Comparison of ENCODE assay signal across 20 cellular contexts in the genomic region with DNA sequence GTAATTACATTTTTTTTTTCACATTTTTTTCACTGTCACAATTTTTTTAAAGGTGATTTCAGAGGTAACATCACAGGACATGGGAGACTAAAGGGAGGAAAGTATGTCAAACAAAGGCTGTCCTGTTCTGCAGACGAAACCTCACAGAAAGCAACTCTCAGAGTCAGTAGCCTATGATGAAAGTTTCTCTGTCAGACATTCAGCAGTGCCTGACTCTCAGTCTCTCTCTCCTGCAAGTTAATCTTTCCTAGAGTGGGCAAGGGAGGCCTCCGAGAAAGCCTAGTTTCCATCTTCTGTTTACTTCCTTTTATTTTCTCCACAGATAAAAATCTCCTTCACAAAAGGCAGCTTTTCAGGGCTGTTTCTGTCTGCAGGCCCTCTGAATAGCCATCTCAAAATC. TPM values are rescaled to one million over a fixed set of nuclear protein-coding genes. Genes with fewer than 3 reads are reported as not detected.
DNase-seq lines count a peak whose midpoint lies in the region; ATAC-seq and TF ChIP-seq lines count a peak whose summit lies in the region.
"Had no signal": no experiment of that assay in that cellular context is flagged by ENCODE, and none has a peak within 500 bp of the region (broad histone marks: within the 10 kb centered on the region; RNA-seq: fewer than 3 reads in every experiment).

No MANE protein-coding gene starts in this region.

- no peaks in the 10 kb centered on the region for H4K20me1 ChIP-seq in H9 (ENCODE audit: control insufficient read depth, insufficient read depth, insufficient read length)

- H3K27me3 ChIP-seq in H9 (ENCODE audit: insufficient read depth, low read length) = no peaks in the 10 kb centered on the region

- no peak overlapping the region for H2BK20ac ChIP-seq in H9 (ENCODE audit: low read depth, low read length, poor library complexity, severe bottlenecking)

- H4K5ac ChIP-seq in H9 (ENCODE audit: insufficient read length, low read depth, low read length) = no peak overlapping the region

- peaks cover 0 to 2% of the 10 kb centered on the region in 2 experiments; a peak in 1 of 5 replicates for H3K9me3 Mint-ChIP-seq in H9
- peaks cover 3% of the 10 kb centered on the region for H3K9me3 Mint-ChIP-seq in chondrocyte (ENCODE audit: low read depth)
- no peaks in the 10 kb centered on the region for H3K9me3 Mint-ChIP-seq in activated CD4-positive, alpha-beta T cell treated with anti-CD3 and anti-CD28 coated beads, Interleukin-2, amount 10 ng/mL, durations not matched to agents 24 days and 14 days
- H3K9me3 Mint-ChIP-seq: stimulated activated naive B cell treated with anti-CD40 and anti-IgM and Interleukin-4, amounts not matched to agents 10 μg/mL and 1 μg/mL and 100 μg/mL, for 72 hours had no signal

- no peak overlapping the region for H4K8ac ChIP-seq in H9 (replicated peaks; ENCODE audit: insufficient read length, low read depth, low read length)

- H3K9ac ChIP-seq in H9 (ENCODE audit: extremely low read depth, insufficient read length, low read length) = no peak overlapping the region

- no peak overlapping the region for H3K4me3 Mint-ChIP-seq in H9
- no peak overlapping the region for H3K4me3 Mint-ChIP-seq in chondrocyte (ENCODE audit: unreplicated experiment)
- H3K4me3 Mint-ChIP-seq in activated CD4-positive, alpha-beta T cell treated with anti-CD3 and anti-CD28 coated beads, Interleukin-2, amount 10 ng/mL, durations not matched to agents 24 days and 14 days = no peak overlapping the region
- H3K4me3 Mint-ChIP-seq: stimulated activated naive B cell treated with anti-CD40 and anti-IgM and Interleukin-4, amounts not matched to agents 10 μg/mL and 1 μg/mL and 100 μg/mL, for 72 hours had no signal

- no peaks in the 10 kb centered on the region for H3K23me2 ChIP-seq in H9 (ENCODE audit: insufficient read length, low read depth, low read length, poor library complexity, severe bottlenecking)

- H3K27me3 Mint-ChIP-seq in H9 (ENCODE audit: low read depth) (no peaks in the 10 kb centered on the region), chondrocyte (ENCODE audit: low read depth) (no peaks in the 10 kb centered on the region)
- H3K27me3 Mint-ChIP-seq in activated CD4-positive, alpha-beta T cell treated with anti-CD3 and anti-CD28 coated beads, Interleukin-2, amount 10 ng/mL, durations not matched to agents 24 days and 14 days = no peaks in the 10 kb centered on the region
- H3K27me3 Mint-ChIP-seq: stimulated activated naive B cell treated with anti-CD40 and anti-IgM and Interleukin-4, amounts not matched to agents 10 μg/mL and 1 μg/mL and 100 μg/mL, for 72 hours had no signal

- H2BK12ac ChIP-seq in H9 (ENCODE audit: insufficient read length, low read depth, low read length) = no peak overlapping the region

- no CpG with 5 or more reads among the region's 2 CpGs for WGBS in H9 (ENCODE audit: extremely low coverage, insufficient read length, low lambda C conversion rate)

- no peaks in the 10 kb centered on the region; a peak in 3 of 7 replicates for H3K36me3 Mint-ChIP-seq in H9 (ENCODE audit: insufficient read depth in 1 of 3, low read depth in 3 of 3)
- H3K36me3 Mint-ChIP-seq in chondrocyte (ENCODE audit: low read depth) = no peaks in the 10 kb centered on the region
- no peaks in the 10 kb centered on the region for H3K36me3 Mint-ChIP-seq in activated CD4-positive, alpha-beta T cell treated with anti-CD3 and anti-CD28 coated beads, Interleukin-2, amount 10 ng/mL, durations not matched to agents 24 days and 14 days (ENCODE audit: low read depth)
- H3K36me3 Mint-ChIP-seq: stimulated activated naive B cell treated with anti-CD40 and anti-IgM and Interleukin-4, amounts not matched to agents 10 μg/mL and 1 μg/mL and 100 μg/mL, for 72 hours had no signal

- no peak overlapping the region for H2AK5ac ChIP-seq in H9 (ENCODE audit: insufficient read length, low read length)

- no peak overlapping the region for H3K4me2 ChIP-seq in H9 (ENCODE audit: insufficient read depth, insufficient read length, low read length)

- H3K23ac ChIP-seq in H9 (ENCODE audit: insufficient read length, low read depth, low read length) = no peak overlapping the region

- H3T11ph ChIP-seq in H9 (ENCODE audit: low read length) = no peak overlapping the region

- TF ChIP-seq CTCF in H9 (conservative IDR thresholded peaks at IDR 0.05) (no peak), chondrocyte (IDR thresholded peaks at IDR 0.05) (no peak)

- H2BK5ac ChIP-seq in H9 (ENCODE audit: insufficient read length, low read length) = no peak overlapping the region

- H3K27ac ChIP-seq in H9 (ENCODE audit: insufficient read length, low read depth, low read length) = no peak overlapping the region
- H3K27ac ChIP-seq: prostate gland had no signal

- intact Hi-C loops in activated CD4-positive, alpha-beta T cell treated with anti-CD3 and anti-CD28 coated beads, Interleukin-2, amount 10 ng/mL, durations not matched to agents 24 days and 14 days (cut with micrococcal nuclease) = no loop called here

- peaks cover 15 to 17% of the 10 kb centered on the region in 2 experiments for H3K4me1 Mint-ChIP-seq in H9
- H3K4me1 Mint-ChIP-seq in chondrocyte (ENCODE audit: low read depth) = peaks cover 25% of the 10 kb centered on the region
- no peaks in the 10 kb centered on the region for H3K4me1 Mint-ChIP-seq in activated CD4-positive, alpha-beta T cell treated with anti-CD3 and anti-CD28 coated beads, Interleukin-2, amount 10 ng/mL, durations not matched to agents 24 days and 14 days
- H3K4me1 Mint-ChIP-seq: stimulated activated naive B cell treated with anti-CD40 and anti-IgM and Interleukin-4, amounts not matched to agents 10 μg/mL and 1 μg/mL and 100 μg/mL, for 72 hours had no signal

- no peak overlapping the region for H2BK15ac ChIP-seq in H9 (ENCODE audit: low read depth, low read length)

- H3K56ac ChIP-seq in H9 (ENCODE audit: insufficient read length, low read depth, low read length) = no peak overlapping the region

- DNase-seq in H9 = no peak
- DNase-seq in chondrocyte (ENCODE audit: low spot score) = no peak
- DNase-seq in mucosa of gallbladder (ENCODE audit: low spot score) = peak; percentile 16
- no peak for DNase-seq in NOMO-1 treated with DMSO at 0.1 percent for 48 hours (lab: John Stamatoyannopoulos, UW; ENCODE audit: unreplicated experiment)
- no peak for DNase-seq in hippocampal formation (lab: John Stamatoyannopoulos, UW)
- DNase-seq in activated CD4-positive, alpha-beta T cell treated with anti-CD3 and anti-CD28 coated beads, Interleukin-2, amount 10 ng/mL, durations not matched to agents 24 days and 14 days = no peak
- DNase-seq in NOMO-1 (lab: John Stamatoyannopoulos, UW; ENCODE audit: unreplicated experiment in 2 of 2) = no peak
- DNase-seq: activated CD8-positive, alpha-beta memory T cell treated with anti-CD3 and anti-CD28 coated beads for 24 hours; activated gamma-delta T cell treated with Interleukin-2 at 50 U/mL for 16 hours; DMS53; mesendoderm; NCI-H1092 treated with DMSO at 0.1 percent for 48 hours; RPMI8226; stimulated activated CD4-positive, alpha-beta T cell treated with anti-CD3 and anti-CD28 coated beads, Interleukin-4, amount 100 ng/mL, for 4 hours; stimulated activated naive B cell treated with anti-CD40 and anti-IgM and Interleukin-4, amounts not matched to agents 10 μg/mL and 1 μg/mL and 100 μg/mL, for 72 hours had no signal

- H3K79me2 ChIP-seq in H9 (ENCODE audit: insufficient read depth, low read length) = no peaks in the 10 kb centered on the region

- H3K14ac ChIP-seq in H9 (ENCODE audit: insufficient read depth, low read length) = no peak overlapping the region

- no peak overlapping the region for H2AFZ ChIP-seq in H9 (ENCODE audit: low read length)

- H3K4ac ChIP-seq in H9 (ENCODE audit: low read depth, low read length) = no peak overlapping the region

- no peak overlapping the region for H4K91ac ChIP-seq in H9 (ENCODE audit: insufficient read length, low read depth, low read length)

- H2BK120ac ChIP-seq in H9 (ENCODE audit: low read depth, low read length, poor library complexity, severe bottlenecking) = no peak overlapping the region

- H3K18ac ChIP-seq in H9 (ENCODE audit: insufficient read length, low read depth, low read length) = no peak overlapping the region

- no peaks in the 10 kb centered on the region for H3K9me3 ChIP-seq in H9 (ENCODE audit: control insufficient read depth, low read depth, low read length)
- H3K9me3 ChIP-seq: prostate gland had no signal

- H3K27ac Mint-ChIP-seq in H9 (peak overlapping the region in 2 of 3 experiments; percentile 37 to 77; a peak in 2 of 7 replicates), chondrocyte (ENCODE audit: unreplicated experiment) (peak overlapping the region; percentile 39)
- no peak overlapping the region for H3K27ac Mint-ChIP-seq in activated CD4-positive, alpha-beta T cell treated with anti-CD3 and anti-CD28 coated beads, Interleukin-2, amount 10 ng/mL, durations not matched to agents 24 days and 14 days
- H3K27ac Mint-ChIP-seq: stimulated activated naive B cell treated with anti-CD40 and anti-IgM and Interleukin-4, amounts not matched to agents 10 μg/mL and 1 μg/mL and 100 μg/mL, for 72 hours had no signal

- no peaks in the 10 kb centered on the region for H3K79me1 ChIP-seq in H9 (ENCODE audit: insufficient read depth, low read depth, low read length, poor library complexity, severe bottlenecking)

- peak; percentile 46 for ATAC-seq in GM18502 (IDR thresholded peaks at IDR 0.05; ENCODE audit: poor library complexity, unreplicated experiment)
- ATAC-seq: HCT116; stimulated activated naive B cell treated with anti-CD40 and anti-IgM and Interleukin-4, amounts not matched to agents 10 μg/mL and 1 μg/mL and 100 μg/mL, for 72 hours had no signal

- H3K4me1 ChIP-seq in H9 (ENCODE audit: insufficient read depth, low read length) = no peaks in the 10 kb centered on the region
- H3K4me1 ChIP-seq: prostate gland had no signal

RNA-seq across cellular contexts. Expression of a gene that starts 24.9 kb away (rescaled TPM):
- total RNA-seq in H9 (2021) = not detected in 2 replicates
- total RNA-seq in chondrocyte = 0.24 to 0.87 TPM (median 0.55 TPM) in 3 replicates
- total RNA-seq in mucosa of gallbladder = 3.5 TPM
- total RNA-seq in activated CD4-positive, alpha-beta T cell treated with anti-CD3 and anti-CD28 coated beads, Interleukin-2, amount 10 ng/mL, durations not matched to agents 24 days and 14 days = not detected in 2 replicates
- total RNA-seq: endothelial cell of umbilical vein, NCI-H460 had no signal
